In genomic region chr7:51190950-51191349, GRCh38 we compare ENCODE assay signal across 35 cellular contexts.
"Had no signal": no experiment of that assay in that cellular context is flagged by ENCODE, and none has a peak within 500 bp of the region (broad histone marks: within the 10 kb centered on the region; RNA-seq: fewer than 3 reads in every experiment).

No MANE protein-coding gene starts in this region.

- H3K4me1 Mint-ChIP-seq: activated B cell treated with CpG ODN at 0.5 μM for 24 hours; activated CD4-positive, alpha-beta T cell treated with anti-CD3 and anti-CD28 coated beads, Interleukin-2, amount 10 ng/mL, durations not matched to agents 24 days and 14 days; activated naive CD8-positive, alpha-beta T cell treated with anti-CD3 and anti-CD28 coated beads for 36 hours; activated T-helper 17 cell treated with anti-CD3 and anti-CD28 coated beads, Interleukin-2, amount 50 U/mL, for 72 hours had no signal

- H3K4me1 ChIP-seq: adrenal gland, body of pancreas, breast epithelium had no signal

- DNase-seq: activated B cell treated with CpG ODN at 0.5 μM for 24 hours; activated CD4-positive, alpha-beta memory T cell treated with anti-CD3 and anti-CD28 coated beads for 36 hours; activated CD4-positive, alpha-beta T cell treated with anti-CD3 and anti-CD28 coated beads for 4 hours; activated CD4-positive, alpha-beta T cell treated with anti-CD3 and anti-CD28 coated beads, Interleukin-2, amount 10 ng/mL, durations not matched to agents 24 days and 14 days; activated CD4-positive, alpha-beta T cell treated with anti-CD3 and anti-CD28 coated beads, Interleukin-2, amount 50 U/mL, for 1 hour; activated CD4-positive, alpha-beta T cell treated with anti-CD3 and anti-CD28 coated beads, Interleukin-2, amount 50 U/mL, for 4 hours; activated CD4-positive, CD25-positive, alpha-beta regulatory T cell treated with anti-CD3 and anti-CD28 coated beads, Interleukin-2, amount 50 U/mL, for 72 hours; activated CD8-positive, alpha-beta memory T cell treated with anti-CD3 and anti-CD28 coated beads, Interleukin-2, amount 50 U/mL, for 4 hours; activated CD8-positive, alpha-beta T cell treated with anti-CD3 and anti-CD28 coated beads for 36 hours; activated effector memory CD4-positive, alpha-beta T cell treated with anti-CD3 and anti-CD28 coated beads, Interleukin-2, amount 50 U/mL, for 16 hours; activated gamma-delta T cell treated with Interleukin-2 at 50 U/mL for 16 hours; activated naive CD4-positive, alpha-beta T cell; activated naive CD4-positive, alpha-beta T cell treated with anti-CD3 and anti-CD28 coated beads for 36 hours; activated naive CD4-positive, alpha-beta T cell treated with anti-CD3 and anti-CD28 coated beads, Interleukin-2, amount 50 U/mL, for 16 hours; activated naive CD8-positive, alpha-beta T cell treated with anti-CD3 and anti-CD28 coated beads for 36 hours; activated T-cell treated with anti-CD3 and anti-CD28 coated beads for 4 hours; activated T-cell treated with anti-CD3 and anti-CD28 coated beads, Interleukin-2, amount 50 U/mL, for 1 hour; activated T-cell treated with anti-CD3 and anti-CD28 coated beads, Interleukin-2, amount 50 U/mL, for 4 hours; activated T-cell treated with anti-CD3 and anti-CD28 coated beads, Interleukin-2, amount 50 U/mL, for 72 hours; adrenal gland; amniotic stem cell; aorta; body of pancreas; brain microvascular endothelial cell; central memory CD4-positive, alpha-beta T cell; T-helper 1 cell; T-helper 2 cell; T-helper 9 cell; WERI-Rb-1 had no signal

- H3K27me3 ChIP-seq: adrenal gland, body of pancreas, brain microvascular endothelial cell, breast epithelium had no signal

- H3K27ac ChIP-seq: adrenal gland, body of pancreas, brain microvascular endothelial cell, breast epithelium, WERI-Rb-1 had no signal

- H3K4me3 Mint-ChIP-seq: activated B cell treated with CpG ODN at 0.5 μM for 24 hours; activated CD4-positive, alpha-beta memory T cell treated with anti-CD3 and anti-CD28 coated beads for 36 hours; activated CD4-positive, alpha-beta T cell treated with anti-CD3 and anti-CD28 coated beads, Interleukin-2, amount 10 ng/mL, durations not matched to agents 24 days and 14 days; activated CD8-positive, alpha-beta T cell treated with anti-CD3 and anti-CD28 coated beads for 36 hours; activated naive CD4-positive, alpha-beta T cell treated with anti-CD3 and anti-CD28 coated beads for 36 hours; activated naive CD8-positive, alpha-beta T cell treated with anti-CD3 and anti-CD28 coated beads for 36 hours; activated T-cell treated with anti-CD3 and anti-CD28 coated beads, Interleukin-2, amount 50 U/mL, for 4 hours; activated T-cell treated with anti-CD3 and anti-CD28 coated beads, Interleukin-2, amount 50 U/mL, for 72 hours; activated T-helper 1 cell treated with anti-CD3 and anti-CD28 coated beads, Interleukin-12 subunit alpha, Interleukin-12 subunit beta, Interleukin-2, Interleukin-4 antibody, amounts not matched to agents 30 ng/mL and 10 ng/mL and 1 ng/mL, durations not matched to agents 14 hours and 24 hours and 36 hours; activated T-helper 17 cell treated with anti-CD3 and anti-CD28 coated beads, Interleukin-2, amount 50 U/mL, for 72 hours; T-helper 1 cell treated with Interleukin-12 subunit alpha and Interleukin-12 subunit beta and Interleukin-4 antibody, amounts not matched to agents 30 μg/mL and 1 μg/mL, for 36 hours; T-helper 2 cell treated with Interferon-gamma antibody and Interleukin-4, amounts not matched to agents 5 μg/mL and 100 μg/mL, for 36 hours had no signal

- H3K27ac Mint-ChIP-seq: activated B cell treated with CpG ODN at 0.5 μM for 24 hours; activated CD4-positive, alpha-beta memory T cell treated with anti-CD3 and anti-CD28 coated beads for 36 hours; activated CD4-positive, alpha-beta T cell treated with anti-CD3 and anti-CD28 coated beads, Interleukin-2, amount 10 ng/mL, durations not matched to agents 24 days and 14 days; activated CD8-positive, alpha-beta T cell treated with anti-CD3 and anti-CD28 coated beads for 36 hours; activated naive CD4-positive, alpha-beta T cell treated with anti-CD3 and anti-CD28 coated beads for 36 hours; activated naive CD4-positive, alpha-beta T cell treated with anti-CD3 and anti-CD28 coated beads, Interleukin-2, amount 50 U/mL, for 72 hours; activated naive CD8-positive, alpha-beta T cell treated with anti-CD3 and anti-CD28 coated beads for 36 hours; activated T-cell treated with anti-CD3 and anti-CD28 coated beads, Interleukin-2, amount 50 U/mL, for 72 hours; activated T-helper 1 cell treated with anti-CD3 and anti-CD28 coated beads, Interleukin-12 subunit alpha, Interleukin-12 subunit beta, Interleukin-2, Interleukin-4 antibody, amounts not matched to agents 30 ng/mL and 10 ng/mL and 1 ng/mL, durations not matched to agents 14 hours and 24 hours and 36 hours; activated T-helper 17 cell treated with anti-CD3 and anti-CD28 coated beads, Interleukin-2, amount 50 U/mL, for 72 hours; T-helper 1 cell treated with Interleukin-12 subunit alpha and Interleukin-12 subunit beta and Interleukin-4 antibody, amounts not matched to agents 30 μg/mL and 1 μg/mL, for 36 hours; T-helper 2 cell treated with Interferon-gamma antibody and Interleukin-4, amounts not matched to agents 5 μg/mL and 100 μg/mL, for 36 hours had no signal

- ATAC-seq: activated CD8-positive, alpha-beta T cell treated with anti-CD3 and anti-CD28 coated beads for 36 hours; activated naive CD4-positive, alpha-beta T cell treated with anti-CD3 and anti-CD28 coated beads, Interleukin-2, amount 50 U/mL, for 72 hours; activated T-cell treated with anti-CD3 and anti-CD28 coated beads, Interleukin-2, amount 50 U/mL, for 4 hours; activated T-cell treated with anti-CD3 and anti-CD28 coated beads, Interleukin-2, amount 50 U/mL, for 72 hours; activated T-helper 17 cell treated with anti-CD3 and anti-CD28 coated beads, Interleukin-2, amount 50 U/mL, for 72 hours; body of pancreas had no signal

- H3K27me3 Mint-ChIP-seq: activated B cell treated with CpG ODN at 0.5 μM for 24 hours; activated CD4-positive, alpha-beta memory T cell treated with anti-CD3 and anti-CD28 coated beads for 36 hours; activated CD8-positive, alpha-beta T cell treated with anti-CD3 and anti-CD28 coated beads for 36 hours; activated naive CD8-positive, alpha-beta T cell treated with anti-CD3 and anti-CD28 coated beads for 36 hours had no signal

- H3K9me3 ChIP-seq: adrenal gland, body of pancreas, breast epithelium had no signal

- H3K9me3 Mint-ChIP-seq: activated B cell treated with CpG ODN at 0.5 μM for 24 hours; activated CD4-positive, alpha-beta memory T cell treated with anti-CD3 and anti-CD28 coated beads for 36 hours; activated CD4-positive, alpha-beta T cell treated with anti-CD3 and anti-CD28 coated beads, Interleukin-2, amount 10 ng/mL, durations not matched to agents 24 days and 14 days; activated CD8-positive, alpha-beta T cell treated with anti-CD3 and anti-CD28 coated beads for 36 hours; activated naive CD4-positive, alpha-beta T cell treated with anti-CD3 and anti-CD28 coated beads for 36 hours; activated naive CD4-positive, alpha-beta T cell treated with anti-CD3 and anti-CD28 coated beads, Interleukin-2, amount 50 U/mL, for 72 hours; activated naive CD8-positive, alpha-beta T cell treated with anti-CD3 and anti-CD28 coated beads for 36 hours; activated T-cell treated with anti-CD3 and anti-CD28 coated beads, Interleukin-2, amount 50 U/mL, for 4 hours; activated T-cell treated with anti-CD3 and anti-CD28 coated beads, Interleukin-2, amount 50 U/mL, for 72 hours; activated T-helper 1 cell treated with anti-CD3 and anti-CD28 coated beads, Interleukin-12 subunit alpha, Interleukin-12 subunit beta, Interleukin-2, Interleukin-4 antibody, amounts not matched to agents 30 ng/mL and 10 ng/mL and 1 ng/mL, durations not matched to agents 14 hours and 24 hours and 36 hours; activated T-helper 17 cell treated with anti-CD3 and anti-CD28 coated beads, Interleukin-2, amount 50 U/mL, for 72 hours; T-helper 1 cell treated with Interleukin-12 subunit alpha and Interleukin-12 subunit beta and Interleukin-4 antibody, amounts not matched to agents 30 μg/mL and 1 μg/mL, for 36 hours; T-helper 2 cell treated with Interferon-gamma antibody and Interleukin-4, amounts not matched to agents 5 μg/mL and 100 μg/mL, for 36 hours had no signal

- H3K36me3 Mint-ChIP-seq: activated CD4-positive, alpha-beta memory T cell treated with anti-CD3 and anti-CD28 coated beads for 36 hours; activated naive CD4-positive, alpha-beta T cell treated with anti-CD3 and anti-CD28 coated beads, Interleukin-2, amount 50 U/mL, for 72 hours; activated naive CD8-positive, alpha-beta T cell treated with anti-CD3 and anti-CD28 coated beads for 36 hours had no signal
